23 cellular contexts compared by ENCODE assay signal in genomic region chr22:25508761-25509321, GRCh38.
"Had no signal": no experiment of that assay in that cellular context is flagged by ENCODE, and none has a peak within 500 bp of the region (broad histone marks: within the 10 kb centered on the region; RNA-seq: fewer than 3 reads in every experiment).

No MANE protein-coding gene starts in this region.

- H3K27ac ChIP-seq: esophagus squamous epithelium, lower lobe of right lung, neural progenitor cell, prostate gland, right atrium auricular region, suprapubic skin, thyroid gland had no signal

- DNase-seq: cortex of kidney; effector memory CD8-positive, alpha-beta T cell; erythroblast; esophagus squamous epithelium; foreskin melanocyte; left ventricle myocardium superior; lower lobe of right lung; mucosa of descending colon; naive B cell; stimulated activated CD4-positive, alpha-beta T cell treated with anti-CD3 and anti-CD28 coated beads, Interleukin-12 subunit alpha, Interleukin-12 subunit beta, amount 100 ng/mL, for 4 hours; stimulated activated CD4-positive, alpha-beta T cell treated with anti-CD3 and anti-CD28 coated beads, Interleukin-1b, Interleukin-23, amount 100 ng/mL, for 48 hours; stimulated activated CD4-positive, alpha-beta T cell treated with anti-CD3 and anti-CD28 coated beads, Interleukin-4, amount 100 ng/mL, for 1 hour; stimulated activated CD8-positive, alpha-beta memory T cell treated with anti-CD3 and anti-CD28 coated beads, Interleukin-4, amount 100 ng/mL, for 48 hours; stimulated activated naive CD4-positive, alpha-beta T cell; stimulated activated naive CD8-positive, alpha-beta T cell treated with anti-CD3 and anti-CD28 coated beads, Interleukin-15, amount 100 ng/mL, for 72 hours had no signal

- H3K9ac ChIP-seq: neural progenitor cell had no signal

- ATAC-seq: effector memory CD8-positive, alpha-beta T cell; left ventricle myocardium superior; lower lobe of right lung; mucosa of descending colon; natural killer cell treated with Interleukin-12 subunit alpha and Interleukin-12 subunit beta and Interleukin-15 and Interleukin-18, amount 100 ng/mL, for 72 hours; sciatic nerve; stimulated activated naive CD8-positive, alpha-beta T cell treated with anti-CD3 and anti-CD28 coated beads, Interleukin-15, amount 100 ng/mL, for 72 hours had no signal

- H3K4me1 ChIP-seq: esophagus squamous epithelium, lower lobe of right lung, neural progenitor cell, prostate gland, right atrium auricular region, suprapubic skin had no signal

- H3K27me3 ChIP-seq: esophagus squamous epithelium, neural progenitor cell, right atrium auricular region, suprapubic skin, thyroid gland had no signal

- H3K4me2 ChIP-seq: neural progenitor cell, smooth muscle cell had no signal

- H2AFZ ChIP-seq: neural progenitor cell had no signal

- H3K9me3 ChIP-seq: esophagus squamous epithelium, lower lobe of right lung, mucosa of descending colon, prostate gland, right atrium auricular region, suprapubic skin, thyroid gland had no signal

- H3K36me3 ChIP-seq: lower lobe of right lung, neural progenitor cell, prostate gland, suprapubic skin, thyroid gland had no signal

- H3K4me3 ChIP-seq: esophagus squamous epithelium, lower lobe of right lung, mucosa of descending colon, neural progenitor cell, prostate gland, right atrium auricular region, smooth muscle cell, suprapubic skin, thyroid gland had no signal
